In the genomic region with DNA sequence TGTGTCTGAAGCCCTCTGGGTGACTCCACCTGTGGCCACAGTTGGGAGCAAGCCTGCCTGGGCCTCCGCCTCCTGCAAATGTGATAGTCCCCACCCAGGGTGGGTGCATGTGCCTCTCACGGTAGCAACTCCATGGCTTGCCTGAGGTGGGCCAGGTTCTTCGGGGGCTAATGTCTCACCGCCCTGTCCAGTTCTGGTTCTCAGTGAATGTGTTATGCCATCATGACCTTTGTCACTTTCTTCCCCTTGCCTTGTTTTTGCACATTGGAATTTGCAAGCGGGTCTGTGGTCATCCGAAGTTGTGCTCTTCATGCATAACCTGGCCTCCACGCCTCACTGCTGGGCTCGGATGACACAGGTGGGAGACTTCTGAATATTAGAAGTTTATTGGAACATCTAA, we compare ENCODE assay signal across 2 cellular contexts.
TF ChIP-seq lines count a peak whose summit lies in the region.

No MANE protein-coding gene starts in this region.

TF ChIP-seq in GM23338, 12 proteins besides CTCF, POLR2A, EP300 and RAD21:
- TF ChIP-seq, protein P1, sequence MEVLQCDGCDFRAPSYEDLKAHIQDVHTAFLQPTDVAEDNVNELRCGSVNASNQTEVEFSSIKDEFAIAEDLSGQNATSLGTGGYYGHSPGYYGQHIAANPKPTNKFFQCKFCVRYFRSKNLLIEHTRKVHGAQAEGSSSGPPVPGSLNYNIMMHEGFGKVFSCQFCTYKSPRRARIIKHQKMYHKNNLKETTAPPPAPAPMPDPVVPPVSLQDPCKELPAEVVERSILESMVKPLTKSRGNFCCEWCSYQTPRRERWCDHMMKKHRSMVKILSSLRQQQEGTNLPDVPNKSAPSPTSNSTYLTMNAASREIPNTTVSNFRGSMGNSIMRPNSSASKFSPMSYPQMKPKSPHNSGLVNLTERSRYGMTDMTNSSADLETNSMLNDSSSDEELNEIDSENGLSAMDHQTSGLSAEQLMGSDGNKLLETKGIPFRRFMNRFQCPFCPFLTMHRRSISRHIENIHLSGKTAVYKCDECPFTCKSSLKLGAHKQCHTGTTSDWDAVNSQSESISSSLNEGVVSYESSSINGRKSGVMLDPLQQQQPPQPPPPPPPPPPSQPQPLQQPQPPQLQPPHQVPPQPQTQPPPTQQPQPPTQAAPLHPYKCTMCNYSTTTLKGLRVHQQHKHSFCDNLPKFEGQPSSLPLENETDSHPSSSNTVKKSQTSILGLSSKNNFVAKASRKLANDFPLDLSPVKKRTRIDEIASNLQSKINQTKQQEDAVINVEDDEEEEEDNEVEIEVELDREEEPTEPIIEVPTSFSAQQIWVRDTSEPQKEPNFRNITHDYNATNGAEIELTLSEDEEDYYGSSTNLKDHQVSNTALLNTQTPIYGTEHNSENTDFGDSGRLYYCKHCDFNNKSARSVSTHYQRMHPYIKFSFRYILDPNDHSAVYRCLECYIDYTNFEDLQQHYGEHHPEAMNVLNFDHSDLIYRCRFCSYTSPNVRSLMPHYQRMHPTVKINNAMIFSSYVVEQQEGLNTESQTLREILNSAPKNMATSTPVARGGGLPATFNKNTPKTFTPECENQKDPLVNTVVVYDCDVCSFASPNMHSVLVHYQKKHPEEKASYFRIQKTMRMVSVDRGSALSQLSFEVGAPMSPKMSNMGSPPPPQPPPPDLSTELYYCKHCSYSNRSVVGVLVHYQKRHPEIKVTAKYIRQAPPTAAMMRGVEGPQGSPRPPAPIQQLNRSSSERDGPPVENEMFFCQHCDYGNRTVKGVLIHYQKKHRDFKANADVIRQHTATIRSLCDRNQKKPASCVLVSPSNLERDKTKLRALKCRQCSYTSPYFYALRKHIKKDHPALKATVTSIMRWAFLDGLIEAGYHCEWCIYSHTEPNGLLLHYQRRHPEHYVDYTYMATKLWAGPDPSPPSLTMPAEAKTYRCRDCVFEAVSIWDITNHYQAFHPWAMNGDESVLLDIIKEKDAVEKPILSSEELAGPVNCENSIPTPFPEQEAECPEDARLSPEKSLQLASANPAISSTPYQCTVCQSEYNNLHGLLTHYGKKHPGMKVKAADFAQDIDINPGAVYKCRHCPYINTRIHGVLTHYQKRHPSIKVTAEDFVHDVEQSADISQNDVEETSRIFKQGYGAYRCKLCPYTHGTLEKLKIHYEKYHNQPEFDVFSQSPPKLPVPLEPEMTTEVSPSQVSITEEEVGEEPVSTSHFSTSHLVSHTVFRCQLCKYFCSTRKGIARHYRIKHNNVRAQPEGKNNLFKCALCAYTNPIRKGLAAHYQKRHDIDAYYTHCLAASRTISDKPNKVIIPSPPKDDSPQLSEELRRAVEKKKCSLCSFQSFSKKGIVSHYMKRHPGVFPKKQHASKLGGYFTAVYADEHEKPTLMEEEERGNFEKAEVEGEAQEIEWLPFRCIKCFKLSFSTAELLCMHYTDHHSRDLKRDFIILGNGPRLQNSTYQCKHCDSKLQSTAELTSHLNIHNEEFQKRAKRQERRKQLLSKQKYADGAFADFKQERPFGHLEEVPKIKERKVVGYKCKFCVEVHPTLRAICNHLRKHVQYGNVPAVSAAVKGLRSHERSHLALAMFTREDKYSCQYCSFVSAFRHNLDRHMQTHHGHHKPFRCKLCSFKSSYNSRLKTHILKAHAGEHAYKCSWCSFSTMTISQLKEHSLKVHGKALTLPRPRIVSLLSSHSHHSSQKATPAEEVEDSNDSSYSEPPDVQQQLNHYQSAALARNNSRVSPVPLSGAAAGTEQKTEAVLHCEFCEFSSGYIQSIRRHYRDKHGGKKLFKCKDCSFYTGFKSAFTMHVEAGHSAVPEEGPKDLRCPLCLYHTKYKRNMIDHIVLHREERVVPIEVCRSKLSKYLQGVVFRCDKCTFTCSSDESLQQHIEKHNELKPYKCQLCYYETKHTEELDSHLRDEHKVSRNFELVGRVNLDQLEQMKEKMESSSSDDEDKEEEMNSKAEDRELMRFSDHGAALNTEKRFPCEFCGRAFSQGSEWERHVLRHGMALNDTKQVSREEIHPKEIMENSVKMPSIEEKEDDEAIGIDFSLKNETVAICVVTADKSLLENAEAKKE (CRISPR knock-in tag; IDR thresholded peaks at IDR 0.05): no peak
- TF ChIP-seq EZH2 (IDR thresholded peaks at IDR 0.05; ENCODE audit: low read depth, unreplicated experiment): no peak
- TF ChIP-seq EZH2phosphoT487 (IDR thresholded peaks at IDR 0.05; ENCODE audit: unreplicated experiment): no peak
TF ChIP-seq in GM23338: peak in this region for 0.

TF ChIP-seq in IMR-90, 13 proteins besides CTCF, POLR2A, EP300 and RAD21:
- TF ChIP-seq MXI1 (IDR thresholded peaks at IDR 0.05; ENCODE audit: borderline replicate concordance, low read depth, low read length) (no peak), SMC3 (IDR thresholded peaks at IDR 0.05; ENCODE audit: low read depth, low read length) (no peak), BHLHE40 (IDR thresholded peaks at IDR 0.05; ENCODE audit: low read depth, low read length) (no peak), MAZ (IDR thresholded peaks at IDR 0.05; ENCODE audit: borderline replicate concordance, low read depth, low read length) (no peak), RFX5 (IDR thresholded peaks at IDR 0.05; ENCODE audit: low read depth, low read length) (no peak), CHD1 (IDR thresholded peaks at IDR 0.05; ENCODE audit: low read depth, low read length) (no peak), CEBPB (IDR thresholded peaks at IDR 0.05; ENCODE audit: low read depth, low read length) (no peak)
- TF ChIP-seq, protein P2, sequence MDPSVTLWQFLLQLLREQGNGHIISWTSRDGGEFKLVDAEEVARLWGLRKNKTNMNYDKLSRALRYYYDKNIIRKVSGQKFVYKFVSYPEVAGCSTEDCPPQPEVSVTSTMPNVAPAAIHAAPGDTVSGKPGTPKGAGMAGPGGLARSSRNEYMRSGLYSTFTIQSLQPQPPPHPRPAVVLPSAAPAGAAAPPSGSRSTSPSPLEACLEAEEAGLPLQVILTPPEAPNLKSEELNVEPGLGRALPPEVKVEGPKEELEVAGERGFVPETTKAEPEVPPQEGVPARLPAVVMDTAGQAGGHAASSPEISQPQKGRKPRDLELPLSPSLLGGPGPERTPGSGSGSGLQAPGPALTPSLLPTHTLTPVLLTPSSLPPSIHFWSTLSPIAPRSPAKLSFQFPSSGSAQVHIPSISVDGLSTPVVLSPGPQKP (IDR thresholded peaks at IDR 0.05; ENCODE audit: borderline replicate concordance, low read depth, low read length): no peak
- TF ChIP-seq, protein P3, sequence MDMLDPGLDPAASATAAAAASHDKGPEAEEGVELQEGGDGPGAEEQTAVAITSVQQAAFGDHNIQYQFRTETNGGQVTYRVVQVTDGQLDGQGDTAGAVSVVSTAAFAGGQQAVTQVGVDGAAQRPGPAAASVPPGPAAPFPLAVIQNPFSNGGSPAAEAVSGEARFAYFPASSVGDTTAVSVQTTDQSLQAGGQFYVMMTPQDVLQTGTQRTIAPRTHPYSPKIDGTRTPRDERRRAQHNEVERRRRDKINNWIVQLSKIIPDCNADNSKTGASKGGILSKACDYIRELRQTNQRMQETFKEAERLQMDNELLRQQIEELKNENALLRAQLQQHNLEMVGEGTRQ (IDR thresholded peaks at IDR 0.05; ENCODE audit: low read depth, low read length): no peak
